16 cellular contexts compared by ENCODE assay signal in the genomic region with DNA sequence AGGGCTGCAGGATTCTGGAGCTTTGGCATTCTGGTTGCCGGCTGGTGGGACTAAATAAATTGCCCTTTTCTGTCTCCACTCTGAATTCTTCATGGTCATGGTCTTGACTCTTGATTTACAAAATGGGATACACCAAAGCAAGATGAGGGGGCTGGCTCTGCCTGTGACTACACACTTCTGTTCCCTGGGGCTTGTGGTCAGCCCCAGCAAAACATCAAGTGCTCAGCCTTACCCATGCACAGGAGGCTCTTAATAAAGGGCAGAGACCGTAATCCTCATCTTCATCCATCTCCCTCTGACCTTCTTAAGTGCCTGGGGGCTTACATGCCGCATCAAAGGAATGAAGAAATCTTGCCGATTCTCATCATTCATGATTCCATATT.
A peak's percentile ranks its signal among the peaks of the same experiment; 100 is the strongest.
DNase-seq lines count a peak whose midpoint lies in the region; ATAC-seq and TF ChIP-seq lines count a peak whose summit lies in the region.
"Had no signal": no experiment of that assay in that cellular context is flagged by ENCODE, and none has a peak within 500 bp of the region (broad histone marks: within the 10 kb centered on the region; RNA-seq: fewer than 3 reads in every experiment).

No MANE protein-coding gene starts in this region.

- H3K27ac Mint-ChIP-seq in chondrocyte (ENCODE audit: unreplicated experiment): peak overlapping the region; percentile 53
- H3K27ac Mint-ChIP-seq: CD8-positive, alpha-beta memory T cell; H9 had no signal

- H3K9me3 ChIP-seq in right atrium auricular region (no peaks in the 10 kb centered on the region), skeletal muscle satellite cell (replicated peaks; ENCODE audit: low read length) (no peaks in the 10 kb centered on the region)
- H3K9me3 ChIP-seq: Caco-2 had no signal

- H3K4me1 ChIP-seq in right atrium auricular region: no peaks in the 10 kb centered on the region
- H3K4me1 ChIP-seq in skeletal muscle satellite cell (ENCODE audit: control insufficient read depth, insufficient read depth, low read length): peaks cover 19% of the 10 kb centered on the region
- H3K4me1 ChIP-seq: BLaER1, Caco-2 had no signal

- peak; percentile 49 for DNase-seq in right atrium auricular region (ENCODE audit: low spot score)
- no peak for DNase-seq in Right ventricle myocardium superior
- no peak for DNase-seq in chondrocyte (ENCODE audit: low spot score)
- no peak for DNase-seq in pons (ENCODE audit: low spot score)
- DNase-seq: 8988T; AML-193; Caco-2; CD8-positive, alpha-beta memory T cell; DND-41; GDM1; GOT3; H9 had no signal

- peaks cover 28% of the 10 kb centered on the region for H3K4me1 Mint-ChIP-seq in chondrocyte (ENCODE audit: low read depth)

- H3K4me3 ChIP-seq in right atrium auricular region (no peak overlapping the region), skeletal muscle satellite cell (ENCODE audit: low read length) (no peak overlapping the region)
- H3K4me3 ChIP-seq: BLaER1 had no signal

- no peak overlapping the region for H3K9ac ChIP-seq in skeletal muscle satellite cell (ENCODE audit: low read depth, low read length)
- H3K9ac ChIP-seq: BLaER1 had no signal

- H3K27ac ChIP-seq in right atrium auricular region: no peak overlapping the region
- H3K27ac ChIP-seq: BLaER1 had no signal

- H3K9me3 Mint-ChIP-seq in chondrocyte (ENCODE audit: low read depth): peaks cover 6% of the 10 kb centered on the region

- intact Hi-C loops in Right ventricle myocardium superior (cut with DNase I): no loop called here

- ATAC-seq in Right ventricle myocardium superior (ENCODE audit: poor library complexity): no peak
- no peak for ATAC-seq in SK-N-SH treated with all-trans-retinoic acid at 6 μM for 48 hours
- no peak for ATAC-seq in GM18870 (IDR thresholded peaks at IDR 0.05; ENCODE audit: unreplicated experiment)

- H3K36me3 ChIP-seq in right atrium auricular region: no peaks in the 10 kb centered on the region
- H3K36me3 ChIP-seq in skeletal muscle satellite cell (ENCODE audit: insufficient read depth, low read length): no peaks in the 10 kb centered on the region
- H3K36me3 ChIP-seq: BLaER1 had no signal

- no peaks in the 10 kb centered on the region for H3K36me3 Mint-ChIP-seq in chondrocyte (ENCODE audit: low read depth)

- no peaks in the 10 kb centered on the region for H3K27me3 ChIP-seq in right atrium auricular region
- no peaks in the 10 kb centered on the region for H3K27me3 ChIP-seq in skeletal muscle satellite cell (ENCODE audit: control insufficient read depth, insufficient read depth, low read length)
- H3K27me3 ChIP-seq: BLaER1 had no signal

- H3K4me3 Mint-ChIP-seq in chondrocyte (ENCODE audit: unreplicated experiment): no peak overlapping the region
- H3K4me3 Mint-ChIP-seq: CD8-positive, alpha-beta memory T cell; H9 had no signal

- TF ChIP-seq CTCF in right atrium auricular region (IDR thresholded peaks at IDR 0.05) (no peak), chondrocyte (IDR thresholded peaks at IDR 0.05) (no peak)

- H3K4me2 ChIP-seq in skeletal muscle satellite cell (ENCODE audit: low read length): peak overlapping the region; percentile 4
- H3K4me2 ChIP-seq: BLaER1 had no signal

- H3K27me3 Mint-ChIP-seq in chondrocyte (ENCODE audit: low read depth): no peaks in the 10 kb centered on the region

TF ChIP-seq in SK-N-SH treated with all-trans-retinoic acid at 6 μM for 48 hours, 23 proteins besides CTCF, POLR2A, EP300 and RAD21:
- no peak for TF ChIP-seq GLIS3 (CRISPR knock-in tag; IDR thresholded peaks at IDR 0.05)
- TF ChIP-seq ZNF70 (CRISPR knock-in tag; IDR thresholded peaks at IDR 0.05): no peak
- no peak for TF ChIP-seq ESRRG (CRISPR knock-in tag; IDR thresholded peaks at IDR 0.05)
- TF ChIP-seq SNAI2 (CRISPR knock-in tag; IDR thresholded peaks at IDR 0.05): no peak
